Comparison of ENCODE assay signal across 16 cellular contexts in the genomic region with DNA sequence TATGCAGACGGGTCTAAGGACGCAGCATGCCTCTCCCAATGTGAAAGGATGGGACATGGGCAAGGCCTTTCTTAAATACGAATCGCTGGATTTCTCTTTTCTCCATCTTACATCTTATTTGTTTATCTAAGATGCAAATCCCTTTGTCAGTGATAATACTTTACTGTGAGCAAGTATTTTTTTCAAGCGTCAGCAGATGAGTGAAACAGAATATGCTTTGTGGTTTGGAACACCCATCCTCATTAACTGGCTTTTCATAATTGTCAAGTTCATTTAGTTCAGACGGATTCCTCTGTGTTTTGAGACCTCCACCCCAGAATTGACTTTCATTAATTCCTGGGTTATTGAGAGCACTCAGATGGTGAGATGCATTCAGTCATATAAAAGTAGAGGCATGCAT.
DNase-seq lines count a peak whose midpoint lies in the region; ATAC-seq and TF ChIP-seq lines count a peak whose summit lies in the region.
"Had no signal": no experiment of that assay in that cellular context is flagged by ENCODE, and none has a peak within 500 bp of the region (broad histone marks: within the 10 kb centered on the region; RNA-seq: fewer than 3 reads in every experiment).

No MANE protein-coding gene starts in this region.

- no peaks in the 10 kb centered on the region for H3K9me3 Mint-ChIP-seq in CD4-positive, alpha-beta T cell
- H3K9me3 Mint-ChIP-seq: activated naive CD8-positive, alpha-beta T cell treated with anti-CD3 and anti-CD28 coated beads, Interleukin-2, amount 10 ng/mL, durations not matched to agents 7 days and 5 days; activated T-cell treated with anti-CD3 and anti-CD28 coated beads, Interleukin-2, amount 50 U/mL, for 72 hours; neural progenitor cell had no signal

- no peaks in the 10 kb centered on the region for H3K4me1 Mint-ChIP-seq in CD4-positive, alpha-beta T cell (ENCODE audit: low read depth)

- peaks cover 31% of the 10 kb centered on the region for H3K27me3 Mint-ChIP-seq in CD4-positive, alpha-beta T cell
- H3K27me3 Mint-ChIP-seq: activated naive CD8-positive, alpha-beta T cell treated with anti-CD3 and anti-CD28 coated beads, Interleukin-2, amount 10 ng/mL, durations not matched to agents 7 days and 5 days had no signal

- H3K27me3 ChIP-seq in CD4-positive, alpha-beta T cell (ENCODE audit: control insufficient read depth, insufficient read depth, low read length): no peaks in the 10 kb centered on the region
- no peaks in the 10 kb centered on the region for H3K27me3 ChIP-seq in foreskin keratinocyte
- H3K27me3 ChIP-seq: neural progenitor cell, vagina had no signal

- no peaks in the 10 kb centered on the region for H3K36me3 ChIP-seq in KOPT-K1 (ENCODE audit: insufficient read depth, low read length)
- H3K36me3 ChIP-seq: neural progenitor cell, vagina had no signal

- peak overlapping the region; percentile 27 for H3K4me3 Mint-ChIP-seq in CD4-positive, alpha-beta T cell
- H3K4me3 Mint-ChIP-seq: activated naive CD8-positive, alpha-beta T cell treated with anti-CD3 and anti-CD28 coated beads, Interleukin-2, amount 10 ng/mL, durations not matched to agents 7 days and 5 days; neural progenitor cell had no signal

- H3K27ac ChIP-seq in CD4-positive, alpha-beta T cell (ENCODE audit: low read depth, low read length): no peak overlapping the region
- H3K27ac ChIP-seq in KOPT-K1 (ENCODE audit: low read depth, low read length, poor library complexity, severe bottlenecking) (peak overlapping the region; percentile 53), caudate nucleus (ENCODE audit: low read depth, low read length) (peak overlapping the region; percentile 8), foreskin keratinocyte (no peak overlapping the region)
- H3K27ac ChIP-seq: neural progenitor cell, PC-9, vagina had no signal

- CTCF ChIA-PET in CD4-positive, alpha-beta T cell (lab: Charles Lee): no interaction called here

- no peaks in the 10 kb centered on the region for H3K9me3 ChIP-seq in CD4-positive, alpha-beta T cell (ENCODE audit: control insufficient read depth, low read length)
- H3K9me3 ChIP-seq in KOPT-K1 (ENCODE audit: insufficient read depth, low read length, poor library complexity, severe bottlenecking): no peaks in the 10 kb centered on the region
- H3K9me3 ChIP-seq: Caco-2, vagina had no signal

- H3K36me3 Mint-ChIP-seq in CD4-positive, alpha-beta T cell (ENCODE audit: low read depth): no peaks in the 10 kb centered on the region
- H3K36me3 Mint-ChIP-seq: activated naive CD8-positive, alpha-beta T cell treated with anti-CD3 and anti-CD28 coated beads, Interleukin-2, amount 10 ng/mL, durations not matched to agents 7 days and 5 days; neural progenitor cell had no signal

- POLR2A ChIA-PET in CD4-positive, alpha-beta T cell (lab: Charles Lee): no interaction called here

- peaks cover 3% of the 10 kb centered on the region for H3K4me1 ChIP-seq in foreskin keratinocyte
- H3K4me1 ChIP-seq: Caco-2, vagina had no signal

- intact Hi-C loops in CD4-positive, alpha-beta T cell (cut with DNase I, micrococcal nuclease): no loop called here

- no peak for ATAC-seq in CD4-positive, alpha-beta T cell (ENCODE audit: poor library complexity)
- ATAC-seq in GM19397 (IDR thresholded peaks at IDR 0.05; ENCODE audit: unreplicated experiment) (peak; percentile 17), GM19328 (IDR thresholded peaks at IDR 0.05; ENCODE audit: unreplicated experiment) (no peak), foreskin keratinocyte (no peak)

- TF ChIP-seq CTCF in CD4-positive, alpha-beta T cell (IDR thresholded peaks at IDR 0.05): no peak
- no peak for TF ChIP-seq CTCF in foreskin keratinocyte (conservative IDR thresholded peaks at IDR 0.05)

- H3K27ac Mint-ChIP-seq in CD4-positive, alpha-beta T cell: no peak overlapping the region
- H3K27ac Mint-ChIP-seq: activated naive CD8-positive, alpha-beta T cell treated with anti-CD3 and anti-CD28 coated beads, Interleukin-2, amount 10 ng/mL, durations not matched to agents 7 days and 5 days; activated T-cell treated with anti-CD3 and anti-CD28 coated beads, Interleukin-2, amount 50 U/mL, for 72 hours; neural progenitor cell had no signal

- DNase-seq in CD4-positive, alpha-beta T cell: no peak
- no peak for DNase-seq in caudate nucleus (lab: John Stamatoyannopoulos, UW)
- DNase-seq in germinal center (ENCODE audit: low spot score): no peak
- DNase-seq in amniotic stem cell (lab: John Stamatoyannopoulos, UW): no peak
- no peak for DNase-seq in foreskin keratinocyte
- DNase-seq: activated CD4-positive, alpha-beta T cell treated with anti-CD3 and anti-CD28 coated beads, Interleukin-2, amount 50 U/mL, for 1 hour; activated naive CD8-positive, alpha-beta T cell treated with anti-CD3 and anti-CD28 coated beads, Interleukin-2, amount 10 ng/mL, durations not matched to agents 7 days and 5 days; Caco-2; midbrain; PC-9 had no signal

Comparison
In these comparisons a context has a peak if more than half of its experiments do, and no peak if none do; other contexts are left out.
1. H3K27ac ChIP-seq: peak in KOPT-K1 (single experiment) and caudate nucleus (single experiment); none in CD4-positive, alpha-beta T cell (single experiment) and foreskin keratinocyte (single experiment).